Comparison of ENCODE assay signal across 17 cellular contexts in the genomic region with DNA sequence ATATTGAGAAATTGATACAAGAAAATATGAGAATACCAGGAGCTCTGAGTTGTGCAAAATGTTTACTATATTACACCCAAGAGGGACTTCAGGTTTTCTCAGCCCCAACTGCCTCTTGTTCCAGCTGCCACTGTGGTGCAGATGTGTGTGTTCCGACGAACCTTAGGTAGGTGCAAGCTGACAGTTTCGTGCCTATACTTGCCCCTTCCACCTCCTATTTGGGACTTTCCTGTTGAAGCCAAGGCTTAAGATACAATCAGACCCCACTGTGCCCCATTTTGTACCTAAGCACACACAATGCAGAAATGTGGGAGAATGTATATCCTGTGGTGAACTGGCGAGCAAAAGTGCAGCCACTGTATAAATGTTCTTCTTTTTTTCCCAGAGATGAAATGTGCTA.
DNase-seq lines count a peak whose midpoint lies in the region; ATAC-seq, FAIRE-seq and TF ChIP-seq lines count a peak whose summit lies in the region.
"Had no signal": no experiment of that assay in that cellular context is flagged by ENCODE, and none has a peak within 500 bp of the region (broad histone marks: within the 10 kb centered on the region; RNA-seq: fewer than 3 reads in every experiment).

No MANE protein-coding gene starts in this region.

- no TSS peak for BruUV-seq in MCF 10A (replicated peaks; lab: Mats Ljungman, UMichigan)

- H2BK12ac ChIP-seq in H1 (ENCODE audit: low read depth, low read length): no peak overlapping the region; the same call in 1 of the 2 replicates

- TF ChIP-seq CTCF in MCF 10A (IDR thresholded peaks at IDR 0.05; ENCODE audit: unreplicated experiment) (no peak), breast epithelium (IDR thresholded peaks at IDR 0.05) (no peak), H1 (IDR thresholded peaks at IDR 0.05; ENCODE audit: control extremely low read depth in 1 of 3, insufficient read depth in 1 of 3, low read depth in 1 of 3, low read length in 3 of 3) (no peak)

- H3K27ac Mint-ChIP-seq in MCF 10A (ENCODE audit: low read depth, unreplicated experiment): peak overlapping the region; percentile 61
- H3K27ac Mint-ChIP-seq: CD8-positive, alpha-beta memory T cell had no signal

- no peak overlapping the region for H3K14ac ChIP-seq in H1 (ENCODE audit: insufficient read length)

- H3K23ac ChIP-seq in H1 (ENCODE audit: insufficient read length) (no peak overlapping the region), mesendoderm (ENCODE audit: low read length) (no peak overlapping the region)

- 94% methylated on average over 4 of the region's 4 CpGs; no CpG with 5 or more reads in 1 of the 2 experiments for WGBS in H1 (ENCODE audit: extremely low coverage in 1 of 2, insufficient coverage in 1 of 2, insufficient read length in 1 of 2, insufficient replicate concordance in 2 of 2, low coverage in 1 of 2, low lambda C conversion rate in 2 of 2, missing lambda C conversion rate in 1 of 2), 2 experiments
- no CpG with 5 or more reads among the region's 4 CpGs for WGBS in mesendoderm (ENCODE audit: extremely low coverage, insufficient coverage, low lambda C conversion rate)

- H3K18ac ChIP-seq in H1 (ENCODE audit: extremely low read depth, low read length): no peak overlapping the region
- H3K18ac ChIP-seq in mesendoderm (ENCODE audit: low read length): no peak overlapping the region

- H3K4me2 ChIP-seq in H1 (ENCODE audit: insufficient read depth in 1 of 2, low read depth in 2 of 2, low read length in 2 of 2) (no peak overlapping the region), mesendoderm (ENCODE audit: low read length) (no peak overlapping the region)
- H3K4me2 ChIP-seq: BLaER1 had no signal

- intact Hi-C loops in MCF 10A (cut with micrococcal nuclease) (no loop called here), breast epithelium (cut with DNase I; ENCODE audit: low total_unique reads) (no loop called here)

- no peak for TF ChIP-seq RAD21 in H1 (IDR thresholded peaks at IDR 0.05 in 1 of 2, conservative IDR thresholded peaks at IDR 0.05 in 1 of 2; ENCODE audit: low read depth in 2 of 2, low read length in 2 of 2)

- H3K36me3 Mint-ChIP-seq in MCF 10A (ENCODE audit: insufficient read depth, unreplicated experiment): peaks cover 6% of the 10 kb centered on the region

- POLR2A ChIA-PET in MCF 10A (lab: Yijun Ruan, JAX) (no interaction called here), H1 (lab: Charles Lee; ENCODE audit: partially characterized antibody) (no interaction called here)

- H3K4me1 Mint-ChIP-seq in MCF 10A (ENCODE audit: insufficient read depth, unreplicated experiment): peaks cover 37% of the 10 kb centered on the region
- H3K4me1 Mint-ChIP-seq: CD8-positive, alpha-beta memory T cell had no signal

- no peaks in the 10 kb centered on the region for H3K27me3 Mint-ChIP-seq in MCF 10A (ENCODE audit: insufficient read depth, unreplicated experiment)
- H3K27me3 Mint-ChIP-seq: CD8-positive, alpha-beta memory T cell had no signal

- H2AFZ ChIP-seq in H1 (ENCODE audit: low read length): peak overlapping the region; percentile 23; the same call in 1 of the 2 replicates

- no peak for TF ChIP-seq EP300 in H1 (IDR thresholded peaks at IDR 0.05; ENCODE audit: borderline replicate concordance in 1 of 2, low read depth in 2 of 2, low read length in 2 of 2)

- H2BK120ac ChIP-seq in H1 (replicated peaks; ENCODE audit: low read depth, low read length): no peak overlapping the region
- no peak overlapping the region for H2BK120ac ChIP-seq in mesendoderm (ENCODE audit: low read depth, low read length)

- FAIRE-seq in H1 (lab: Jason Lieb, UNC): no peak
- FAIRE-seq: K562 had no signal

- no peak for DNase-seq in MCF 10A (ENCODE audit: unreplicated experiment)
- no peak for DNase-seq in breast epithelium (ENCODE audit: low spot score in 2 of 2)
- DNase-seq in H1 (ENCODE audit: low read depth in 1 of 2, low spot score in 2 of 2): no peak
- DNase-seq in mesendoderm: no peak
- DNase-seq: 8988T; AML-193; Caco-2; CD8-positive, alpha-beta memory T cell; DMS53; GF-D8; GOT3 had no signal

- H3K79me2 ChIP-seq in H1 (ENCODE audit: control insufficient read depth in 1 of 2, insufficient read depth in 2 of 2, low read length in 2 of 2) (no peaks in the 10 kb centered on the region), mesendoderm (ENCODE audit: control insufficient read depth, insufficient read depth, low read length) (no peaks in the 10 kb centered on the region)

- no peaks in the 10 kb centered on the region for H3K79me1 ChIP-seq in H1 (ENCODE audit: low read depth, low read length)
- no peaks in the 10 kb centered on the region for H3K79me1 ChIP-seq in mesendoderm (ENCODE audit: low read length)

- ATAC-seq in HG02970 (IDR thresholded peaks at IDR 0.05; ENCODE audit: low FRiP score, unreplicated experiment) (no peak), GM21576 (IDR thresholded peaks at IDR 0.05; ENCODE audit: unreplicated experiment) (no peak), GM18519 (IDR thresholded peaks at IDR 0.05; ENCODE audit: low FRiP score, unreplicated experiment) (no peak)
- ATAC-seq: K562 had no signal

- H3K27ac ChIP-seq in breast epithelium (no peak overlapping the region), H1 (ENCODE audit: low read depth, low read length) (no peak overlapping the region), mesendoderm (ENCODE audit: low read depth, low read length) (no peak overlapping the region)
- H3K27ac ChIP-seq: BLaER1 had no signal

- TF ChIP-seq POLR2A in breast epithelium (IDR thresholded peaks at IDR 0.05) (no peak), H1 (IDR thresholded peaks at IDR 0.05; ENCODE audit: control extremely low read depth in 1 of 2, low read depth in 2 of 2, low read length in 2 of 2) (no peak)

- H4K8ac ChIP-seq in H1 (ENCODE audit: extremely low read depth, insufficient read depth, low read length) (no peak overlapping the region), mesendoderm (ENCODE audit: low read depth, low read length) (no peak overlapping the region)

- no peak overlapping the region for H3K4me3 ChIP-seq in breast epithelium
- no peak overlapping the region for H3K4me3 ChIP-seq in H1 (ENCODE audit: extremely low read depth in 1 of 4, insufficient read depth in 2 of 4, low read depth in 3 of 4, low read length in 4 of 4)
- no peak overlapping the region for H3K4me3 ChIP-seq in mesendoderm (ENCODE audit: low read length)
- H3K4me3 ChIP-seq: BLaER1, HAP-1, K562 had no signal

- H3K9ac ChIP-seq in H1 (replicated peaks in 1 of 4; ENCODE audit: extremely low read depth in 1 of 4, low read depth in 3 of 4, low read length in 3 of 4): no peak overlapping the region
- no peak overlapping the region for H3K9ac ChIP-seq in mesendoderm (ENCODE audit: low read length)
- H3K9ac ChIP-seq: BLaER1 had no signal

- H3K56ac ChIP-seq in H1 (replicated peaks; ENCODE audit: insufficient read length, low read depth, low read length) (no peak overlapping the region), mesendoderm (ENCODE audit: low read length) (no peak overlapping the region)

- H3K9me3 ChIP-seq in breast epithelium: no peaks in the 10 kb centered on the region
- no peaks in the 10 kb centered on the region for H3K9me3 ChIP-seq in H1 (ENCODE audit: insufficient read depth in 2 of 2, low read depth in 1 of 2, low read length in 1 of 2)
- H3K9me3 ChIP-seq: BLaER1, Caco-2, HAP-1 had no signal

- H3K4me3 Mint-ChIP-seq in MCF 10A (ENCODE audit: unreplicated experiment): no peak overlapping the region
- H3K4me3 Mint-ChIP-seq: CD8-positive, alpha-beta memory T cell had no signal

- H3K27me3 ChIP-seq in breast epithelium (no peaks in the 10 kb centered on the region), H1 (replicated peaks in 1 of 4; ENCODE audit: control insufficient read depth in 3 of 4, extremely low read depth in 1 of 4, insufficient read depth in 3 of 4, low read length in 3 of 4) (no peaks in the 10 kb centered on the region), mesendoderm (ENCODE audit: insufficient read depth, low read length, poor library complexity) (no peaks in the 10 kb centered on the region)
- H3K27me3 ChIP-seq: BLaER1 had no signal

- H2AK5ac ChIP-seq in H1 (ENCODE audit: low read depth, low read length) (no peak overlapping the region), mesendoderm (ENCODE audit: low read length) (no peak overlapping the region)

- H4K20me1 ChIP-seq in H1 (replicated peaks in 1 of 2; ENCODE audit: control insufficient read depth in 1 of 2, insufficient read depth in 2 of 2, low read length in 2 of 2): no peaks in the 10 kb centered on the region
- H4K20me1 ChIP-seq: BLaER1 had no signal

- no peaks in the 10 kb centered on the region for H3K36me3 ChIP-seq in breast epithelium
- H3K36me3 ChIP-seq in H1 (ENCODE audit: control insufficient read depth in 2 of 4, insufficient read depth in 4 of 4, low read length in 3 of 4): no peaks in the 10 kb centered on the region
- H3K36me3 ChIP-seq in mesendoderm (ENCODE audit: control insufficient read depth, insufficient read depth, low read length): no peaks in the 10 kb centered on the region
- H3K36me3 ChIP-seq: BLaER1, HAP-1 had no signal

- H2BK5ac ChIP-seq in H1 (ENCODE audit: low read depth, low read length): no peak overlapping the region
- no peak overlapping the region for H2BK5ac ChIP-seq in mesendoderm (ENCODE audit: low read length)

- H4K5ac ChIP-seq in H1 (ENCODE audit: insufficient read length, low read depth, low read length) (no peak overlapping the region), mesendoderm (ENCODE audit: low read length) (no peak overlapping the region)

- no peak overlapping the region for H4K91ac ChIP-seq in H1 (replicated peaks; ENCODE audit: insufficient read length, low read length)

- H3K23me2 ChIP-seq in H1 (ENCODE audit: low read depth, low read length): no peaks in the 10 kb centered on the region

- no peak overlapping the region for H2BK20ac ChIP-seq in H1 (ENCODE audit: low read length)

- H3K4me1 ChIP-seq in breast epithelium (no peaks in the 10 kb centered on the region), H1 (replicated peaks in 1 of 4; ENCODE audit: control insufficient read depth in 3 of 4, insufficient read depth in 4 of 4, low read length in 3 of 4) (peaks cover 0 to 2% (median 0%) of the 10 kb centered on the region in 4 experiments; a peak in 1 of 7 replicates), mesendoderm (ENCODE audit: control insufficient read depth, low read depth, low read length) (no peaks in the 10 kb centered on the region)
- H3K4me1 ChIP-seq: Caco-2, HAP-1 had no signal

- CTCF ChIA-PET in MCF 10A (lab: Yijun Ruan, JAX): interaction anchor here (0.7 to 1.5 kb wide), 5 partner anchors 29 to 1571 kb away, joined by 3 to 8 read pairs (median 3); no protein-coding TSS in a partner anchor
- CTCF ChIA-PET in H1 (lab: Charles Lee; ENCODE audit: partially characterized antibody): interaction anchor here (0.5 to 1.6 kb wide), 3 partner anchors 13 to 153 kb away, joined by 4 to 6 read pairs (median 5); no protein-coding TSS in a partner anchor

- no peaks in the 10 kb centered on the region for H3K9me3 Mint-ChIP-seq in MCF 10A (ENCODE audit: unreplicated experiment)

- H3K4ac ChIP-seq in H1 (replicated peaks; ENCODE audit: insufficient read length, low read depth, low read length): no peak overlapping the region
- H3K4ac ChIP-seq in mesendoderm (ENCODE audit: low read depth, low read length): peak overlapping the region; percentile 36

- no peak overlapping the region for H2BK15ac ChIP-seq in H1 (ENCODE audit: low read length)
- H2BK15ac ChIP-seq in mesendoderm (replicated peaks; ENCODE audit: low read depth): peak overlapping the region; percentile 57

TF ChIP-seq in H1, 55 proteins besides CTCF, POLR2A, EP300 and RAD21 (continues in another document):
- no peak for TF ChIP-seq CTBP2 (IDR thresholded peaks at IDR 0.05; ENCODE audit: borderline replicate concordance, insufficient read depth, insufficient read length, low read length)
